In the genomic region with DNA sequence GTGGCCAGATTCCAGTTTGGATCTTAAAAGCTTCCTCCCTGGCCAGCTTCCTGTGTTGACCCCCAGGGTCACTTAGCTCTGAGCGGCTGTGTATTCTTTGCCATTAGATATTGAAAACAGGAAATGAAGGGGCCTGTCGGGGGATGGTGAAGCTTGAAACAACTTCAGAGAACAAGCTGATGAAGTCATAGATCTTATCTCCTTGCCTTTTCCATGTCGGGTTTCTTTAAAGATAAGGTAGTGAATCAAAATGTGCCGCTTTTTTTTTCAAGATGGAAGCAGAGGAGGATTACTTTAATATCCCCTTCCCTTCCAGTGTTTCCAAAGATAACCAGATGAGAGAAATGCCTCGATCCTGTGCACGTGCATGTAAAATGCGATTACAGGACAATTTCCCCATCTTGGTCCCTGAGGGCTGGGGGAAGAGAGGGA, we compare ENCODE assay signal across 8 cellular contexts.
DNase-seq lines count a peak whose midpoint lies in the region; FAIRE-seq and TF ChIP-seq lines count a peak whose summit lies in the region.

No MANE protein-coding gene starts in this region.

- no peaks in the 10 kb centered on the region for H4K20me1 ChIP-seq in astrocyte (ENCODE audit: insufficient read depth, low read length)

- no peak overlapping the region for H2AFZ ChIP-seq in astrocyte (ENCODE audit: low read depth, low read length)

- peak overlapping the region; percentile 33 for H3K27ac ChIP-seq in astrocyte (ENCODE audit: low read depth, low read length)

- H3K9me3 Mint-ChIP-seq in astrocyte (ENCODE audit: unreplicated experiment): peaks cover 2% of the 10 kb centered on the region
- peaks cover 10% of the 10 kb centered on the region for H3K9me3 Mint-ChIP-seq in nephron
- peaks cover 0 to 3% (median 0%) of the 10 kb centered on the region in 7 donors for H3K9me3 Mint-ChIP-seq in CD14-positive monocyte
- peaks cover 9% of the 10 kb centered on the region for H3K9me3 Mint-ChIP-seq in osteocyte (ENCODE audit: unreplicated experiment)

- H3K79me2 ChIP-seq in astrocyte (ENCODE audit: insufficient read depth, low read length): no peaks in the 10 kb centered on the region

- POLR2A ChIA-PET in HEK293T (lab: Yijun Ruan, JAX): no interaction called here

- intact Hi-C loops in CD14-positive monocyte (cut with micrococcal nuclease): no loop called here
- intact Hi-C loops in posterior cingulate gyrus (cut with DNase I): no loop called here

- no peaks in the 10 kb centered on the region for H3K36me3 Mint-ChIP-seq in astrocyte (ENCODE audit: low read depth, unreplicated experiment)
- no peaks in the 10 kb centered on the region for H3K36me3 Mint-ChIP-seq in nephron (ENCODE audit: low read depth)
- H3K36me3 Mint-ChIP-seq in CD14-positive monocyte: no peaks in the 10 kb centered on the region
- H3K36me3 Mint-ChIP-seq in osteocyte (ENCODE audit: unreplicated experiment): no peaks in the 10 kb centered on the region

- TF ChIP-seq CTCF in astrocyte (IDR thresholded peaks at IDR 0.05; ENCODE audit: insufficient read depth, low read depth, low read length) (no peak), nephron (IDR thresholded peaks at IDR 0.05; ENCODE audit: unreplicated experiment in 3 of 3) (no peak), CD14-positive monocyte (IDR thresholded peaks at IDR 0.05) (no peak), osteocyte (IDR thresholded peaks at IDR 0.05) (no peak)

- H3K4me1 Mint-ChIP-seq in astrocyte (ENCODE audit: low read depth, unreplicated experiment) (peaks cover 19% of the 10 kb centered on the region), nephron (peaks cover 39% of the 10 kb centered on the region), CD14-positive monocyte (peaks cover 4% of the 10 kb centered on the region), osteocyte (ENCODE audit: unreplicated experiment) (peaks cover 6% of the 10 kb centered on the region)

- no peak overlapping the region for H3K9ac ChIP-seq in astrocyte (ENCODE audit: low read length)

- CTCF ChIA-PET in HEK293T (lab: Yijun Ruan, JAX): no interaction called here

- H3K4me2 ChIP-seq in astrocyte (ENCODE audit: low read length): peak overlapping the region; percentile 28

- DNase-seq in COLO829 (ENCODE audit: low spot score) (peak; percentile 48), T-helper 1 cell (peak in 4 of 5 donors; percentile 7 to 67 (median 34)), astrocyte (ENCODE audit: low read depth) (peak; percentile 53), CD14-positive monocyte (ENCODE audit: low spot score) (no peak), HEK293T (ENCODE audit: extremely low spot score) (no peak), osteocyte (ENCODE audit: extremely low spot score, unreplicated experiment) (no peak), posterior cingulate gyrus (no peak)

- peaks cover 16% of the 10 kb centered on the region for H3K4me1 ChIP-seq in astrocyte (ENCODE audit: insufficient read depth, low read length)

- H3K27me3 Mint-ChIP-seq in astrocyte (ENCODE audit: low read depth, unreplicated experiment): peaks cover 28% of the 10 kb centered on the region
- H3K27me3 Mint-ChIP-seq in nephron (ENCODE audit: low read depth): no peaks in the 10 kb centered on the region
- H3K27me3 Mint-ChIP-seq in CD14-positive monocyte (ENCODE audit: low read depth in 3 of 3): peaks cover 0 to 12% (median 8%) of the 10 kb centered on the region in 3 donors
- peaks cover 4% of the 10 kb centered on the region for H3K27me3 Mint-ChIP-seq in osteocyte (ENCODE audit: unreplicated experiment)

- H3K27ac Mint-ChIP-seq in astrocyte (ENCODE audit: unreplicated experiment): peak overlapping the region; percentile 69
- H3K27ac Mint-ChIP-seq in nephron: peak overlapping the region; percentile 97 to 98 (median 97)
- H3K27ac Mint-ChIP-seq in CD14-positive monocyte: no peak overlapping the region
- H3K27ac Mint-ChIP-seq in osteocyte (ENCODE audit: unreplicated experiment): no peak overlapping the region

- no peaks in the 10 kb centered on the region for H3K36me3 ChIP-seq in astrocyte (ENCODE audit: insufficient read depth, low read length)

- H3K4me3 Mint-ChIP-seq in astrocyte (ENCODE audit: unreplicated experiment) (peak overlapping the region; percentile 27), nephron (peak overlapping the region; percentile 26 to 64 (median 59)), CD14-positive monocyte (no peak overlapping the region), osteocyte (ENCODE audit: unreplicated experiment) (no peak overlapping the region)

- H3K27me3 ChIP-seq in astrocyte (ENCODE audit: insufficient read depth, low read length): peaks cover 2% of the 10 kb centered on the region

- H3K9me3 ChIP-seq in astrocyte (ENCODE audit: insufficient read depth, low read depth, low read length): no peaks in the 10 kb centered on the region

- no peak overlapping the region for H3K4me3 ChIP-seq in astrocyte (ENCODE audit: insufficient read depth, low read depth, low read length)

- peak; percentile 50 for FAIRE-seq in astrocyte (lab: Jason Lieb, UNC)

TF ChIP-seq in HEK293T, 16 proteins besides CTCF, POLR2A, EP300 and RAD21:
- no peak for TF ChIP-seq ZNF384 (IDR thresholded peaks at IDR 0.05)
TF ChIP-seq in HEK293T: peak in this region for 0.

Comparison
In these comparisons a context has a peak if more than half of its experiments do, and no peak if none do; other contexts are left out.
1. DNase-seq: peak in COLO829 (single experiment), T-helper 1 cell (4 of 5) and astrocyte (single experiment); none in CD14-positive monocyte (single experiment), HEK293T (single experiment), osteocyte (single experiment) and posterior cingulate gyrus (0 of 10).
2. H3K27ac Mint-ChIP-seq: peak in astrocyte (single experiment) and nephron (3 of 3); none in CD14-positive monocyte (0 of 7) and osteocyte (single experiment).
3. H3K4me3 Mint-ChIP-seq: peak in astrocyte (single experiment) and nephron (3 of 3); none in CD14-positive monocyte (0 of 2) and osteocyte (single experiment).